In genomic region chr4:150534818-150535217, GRCh38 we compare ENCODE assay signal across 30 cellular contexts. TPM values are rescaled to one million over a fixed set of nuclear protein-coding genes. Genes with fewer than 3 reads are reported as not detected.
DNase-seq lines count a peak whose midpoint lies in the region; ATAC-seq, FAIRE-seq and TF ChIP-seq lines count a peak whose summit lies in the region.
"Had no signal": no experiment of that assay in that cellular context is flagged by ENCODE, and none has a peak within 500 bp of the region (broad histone marks: within the 10 kb centered on the region; RNA-seq: fewer than 3 reads in every experiment).

No MANE protein-coding gene starts in this region.

- H3K4me3 ChIP-seq in K562 (no peak overlapping the region), H1 (ENCODE audit: extremely low read depth in 1 of 4, insufficient read depth in 2 of 4, low read depth in 3 of 4, low read length in 4 of 4) (no peak overlapping the region), esophagus muscularis mucosa (no peak overlapping the region)
- H3K4me3 ChIP-seq: A549, BLaER1, GM12878 had no signal

- no peak overlapping the region for H3K23ac ChIP-seq in H1 (ENCODE audit: insufficient read length)

- in situ Hi-C loops in K562 (cut with MboI), result no loop called here

- no peaks in the 10 kb centered on the region for H3K27me3 Mint-ChIP-seq in activated naive CD4-positive, alpha-beta T cell treated with anti-CD3 and anti-CD28 coated beads, Interleukin-2, amount 50 U/mL, for 24 hours
- no peaks in the 10 kb centered on the region for H3K27me3 Mint-ChIP-seq in nephron progenitor cell (ENCODE audit: low read depth, poor library complexity)
- H3K27me3 Mint-ChIP-seq: CD4-positive, alpha-beta memory T cell; CD4-positive, CD25-positive, alpha-beta regulatory T cell; CD8-positive, alpha-beta memory T cell had no signal

- no peak overlapping the region for H3K9ac ChIP-seq in K562 (ENCODE audit: insufficient read depth in 1 of 2, low read depth in 2 of 2, low read length in 2 of 2)
- H3K9ac ChIP-seq in H1 (replicated peaks in 1 of 4; ENCODE audit: extremely low read depth in 1 of 4, low read depth in 3 of 4, low read length in 3 of 4), result no peak overlapping the region
- H3K9ac ChIP-seq: BLaER1 had no signal

- no peak overlapping the region for H3K4me3 Mint-ChIP-seq in activated naive CD4-positive, alpha-beta T cell treated with anti-CD3 and anti-CD28 coated beads, Interleukin-2, amount 50 U/mL, for 24 hours
- H3K4me3 Mint-ChIP-seq in nephron progenitor cell, result no peak overlapping the region
- H3K4me3 Mint-ChIP-seq: CD14-positive monocyte; CD4-positive, alpha-beta memory T cell; CD4-positive, CD25-positive, alpha-beta regulatory T cell; CD8-positive, alpha-beta memory T cell had no signal

- no peaks in the 10 kb centered on the region for H3K79me1 ChIP-seq in H1 (ENCODE audit: low read depth, low read length)

- no peak for TF ChIP-seq POLR2A in K562 (conservative IDR thresholded peaks at IDR 0.05)
- no peak for TF ChIP-seq POLR2A in H1 (IDR thresholded peaks at IDR 0.05; ENCODE audit: control extremely low read depth in 1 of 2, low read depth in 2 of 2, low read length in 2 of 2)
- TF ChIP-seq POLR2A in esophagus muscularis mucosa (IDR thresholded peaks at IDR 0.05; ENCODE audit: low read depth), result no peak

- H3K4ac ChIP-seq in H1 (replicated peaks; ENCODE audit: insufficient read length, low read depth, low read length), result no peak overlapping the region

- no peak overlapping the region for H3K56ac ChIP-seq in H1 (replicated peaks; ENCODE audit: insufficient read length, low read depth, low read length)

- H3K79me2 ChIP-seq in K562 (ENCODE audit: control insufficient read depth, insufficient read depth, low read length), result no peaks in the 10 kb centered on the region
- H3K79me2 ChIP-seq in H1 (ENCODE audit: control insufficient read depth in 1 of 2, insufficient read depth in 2 of 2, low read length in 2 of 2), result no peaks in the 10 kb centered on the region

- no peak overlapping the region for H3K4me2 ChIP-seq in K562 (ENCODE audit: insufficient read depth, low read length)
- no peak overlapping the region for H3K4me2 ChIP-seq in H1 (ENCODE audit: insufficient read depth in 1 of 2, low read depth in 2 of 2, low read length in 2 of 2)
- H3K4me2 ChIP-seq: A549, BLaER1 had no signal

- no peaks in the 10 kb centered on the region for H3K27me3 ChIP-seq in K562 (ENCODE audit: control insufficient read depth in 2 of 2, insufficient read depth in 2 of 2, low read length in 2 of 2)
- H3K27me3 ChIP-seq in H1 (replicated peaks in 1 of 4; ENCODE audit: control insufficient read depth in 3 of 4, extremely low read depth in 1 of 4, insufficient read depth in 3 of 4, low read length in 3 of 4), result no peaks in the 10 kb centered on the region
- H3K27me3 ChIP-seq in esophagus muscularis mucosa, result no peaks in the 10 kb centered on the region
- H3K27me3 ChIP-seq: BE2C, BLaER1 had no signal

- H3K4me1 Mint-ChIP-seq in activated naive CD4-positive, alpha-beta T cell treated with anti-CD3 and anti-CD28 coated beads, Interleukin-2, amount 50 U/mL, for 24 hours, result no peaks in the 10 kb centered on the region
- H3K4me1 Mint-ChIP-seq in nephron progenitor cell, result no peaks in the 10 kb centered on the region
- H3K4me1 Mint-ChIP-seq: CD14-positive monocyte had no signal

- intact Hi-C loops in K562 (cut with micrococcal nuclease), result no loop called here
- intact Hi-C loops in esophagus muscularis mucosa (cut with DNase I), result no loop called here

- no peak overlapping the region for H2BK15ac ChIP-seq in H1 (ENCODE audit: low read length)

- CTCF ChIA-PET in K562 (lab: Yijun Ruan, JAX; ENCODE audit: low intra/inter-chr PET ratio) (no interaction called here), H1 (lab: Charles Lee; ENCODE audit: partially characterized antibody) (no interaction called here)

- H3K23me2 ChIP-seq in H1 (ENCODE audit: low read depth, low read length), result no peaks in the 10 kb centered on the region

- H4K20me1 ChIP-seq in K562 (replicated peaks; ENCODE audit: control insufficient read depth, insufficient read depth, low read length) (no peaks in the 10 kb centered on the region), H1 (replicated peaks in 1 of 2; ENCODE audit: control insufficient read depth in 1 of 2, insufficient read depth in 2 of 2, low read length in 2 of 2) (no peaks in the 10 kb centered on the region)
- H4K20me1 ChIP-seq: BLaER1 had no signal

- peaks cover 5% of the 10 kb centered on the region for H3K9me3 Mint-ChIP-seq in activated naive CD4-positive, alpha-beta T cell treated with anti-CD3 and anti-CD28 coated beads, Interleukin-2, amount 50 U/mL, for 24 hours
- no peaks in the 10 kb centered on the region for H3K9me3 Mint-ChIP-seq in activated naive CD4-positive, alpha-beta T cell treated with anti-CD3 and anti-CD28 coated beads, Interleukin-2, amount 50 U/mL, for 72 hours
- no peaks in the 10 kb centered on the region for H3K9me3 Mint-ChIP-seq in nephron progenitor cell
- H3K9me3 Mint-ChIP-seq: CD8-positive, alpha-beta memory T cell had no signal

- TF ChIP-seq EP300 in K562 (IDR thresholded peaks at IDR 0.05; ENCODE audit: low read length), result no peak
- no peak for TF ChIP-seq EP300 in H1 (IDR thresholded peaks at IDR 0.05; ENCODE audit: borderline replicate concordance in 1 of 2, low read depth in 2 of 2, low read length in 2 of 2)
- TF ChIP-seq EP300 in esophagus muscularis mucosa (IDR thresholded peaks at IDR 0.05), result no peak

- H2BK12ac ChIP-seq in H1 (ENCODE audit: low read depth, low read length), result no peak overlapping the region

- POLR2A ChIA-PET in K562 (lab: Yijun Ruan, JAX) (no interaction called here), H1 (lab: Charles Lee; ENCODE audit: partially characterized antibody) (no interaction called here)

- ATAC-seq in activated naive CD4-positive, alpha-beta T cell treated with anti-CD3 and anti-CD28 coated beads, Interleukin-2, amount 50 U/mL, for 72 hours, result no peak
- ATAC-seq in K562 (peak; percentile 40; the same call in 2 of the 3 replicates), HG02798 (IDR thresholded peaks at IDR 0.05; ENCODE audit: poor library complexity, unreplicated experiment) (no peak)
- ATAC-seq: A549, GM12878 had no signal

- H2BK120ac ChIP-seq in H1 (replicated peaks; ENCODE audit: low read depth, low read length), result no peak overlapping the region

- H3K9me3 ChIP-seq in K562 (replicated peaks; ENCODE audit: control insufficient read depth, insufficient read depth, low read depth, low read length), result no peaks in the 10 kb centered on the region
- H3K9me3 ChIP-seq in H1 (ENCODE audit: insufficient read depth in 2 of 2, low read depth in 1 of 2, low read length in 1 of 2), result no peaks in the 10 kb centered on the region
- H3K9me3 ChIP-seq in esophagus muscularis mucosa, result no peaks in the 10 kb centered on the region
- H3K9me3 ChIP-seq: A549, BE2C, BLaER1 had no signal

- no peak overlapping the region for H3K18ac ChIP-seq in H1 (ENCODE audit: extremely low read depth, low read length)

- H4K8ac ChIP-seq in H1 (ENCODE audit: extremely low read depth, insufficient read depth, low read length), result 0 out of 2 replicates have a peak overlapping the region, but pooled peaks have one; percentile 14

- no peak overlapping the region for H4K91ac ChIP-seq in H1 (replicated peaks; ENCODE audit: insufficient read length, low read length)

- H3K36me3 Mint-ChIP-seq in activated naive CD4-positive, alpha-beta T cell treated with anti-CD3 and anti-CD28 coated beads, Interleukin-2, amount 50 U/mL, for 24 hours, result peaks cover 14% of the 10 kb centered on the region
- H3K36me3 Mint-ChIP-seq in activated naive CD4-positive, alpha-beta T cell treated with anti-CD3 and anti-CD28 coated beads, Interleukin-2, amount 50 U/mL, for 72 hours, result peaks cover 0 to 4% of the 10 kb centered on the region in 2 donors
- no peaks in the 10 kb centered on the region for H3K36me3 Mint-ChIP-seq in nephron progenitor cell (ENCODE audit: low read depth)
- H3K36me3 Mint-ChIP-seq: CD14-positive monocyte had no signal

- H3K9me1 ChIP-seq in K562 (ENCODE audit: control insufficient read depth, insufficient read depth, low read length), result no peaks in the 10 kb centered on the region

- no peak overlapping the region for H2BK20ac ChIP-seq in H1 (ENCODE audit: low read length)

- TF ChIP-seq RAD21 in K562 (CRISPR knock-in tag; conservative IDR thresholded peaks at IDR 0.05 in 1 of 2, IDR thresholded peaks at IDR 0.05 in 1 of 2), result no peak
- TF ChIP-seq RAD21 in H1 (IDR thresholded peaks at IDR 0.05 in 1 of 2, conservative IDR thresholded peaks at IDR 0.05 in 1 of 2; ENCODE audit: low read depth in 2 of 2, low read length in 2 of 2), result no peak

- no peak overlapping the region for H2BK5ac ChIP-seq in H1 (ENCODE audit: low read depth, low read length)

- H2AFZ ChIP-seq in K562 (ENCODE audit: low read depth, low read length) (no peak overlapping the region), H1 (ENCODE audit: low read length) (no peak overlapping the region)

- no peak overlapping the region for H3K14ac ChIP-seq in H1 (ENCODE audit: insufficient read length)

- no peak for FAIRE-seq in K562 (lab: Jason Lieb, UNC)
- FAIRE-seq in H1 (lab: Jason Lieb, UNC), result no peak
- FAIRE-seq: A549, GM12878, GM12892, GM18507 had no signal

- H3K36me3 ChIP-seq in K562 (ENCODE audit: control insufficient read depth, insufficient read depth, low read length) (no peaks in the 10 kb centered on the region), H1 (ENCODE audit: control insufficient read depth in 2 of 4, insufficient read depth in 4 of 4, low read length in 3 of 4) (no peaks in the 10 kb centered on the region), esophagus muscularis mucosa (no peaks in the 10 kb centered on the region)
- H3K36me3 ChIP-seq: BLaER1 had no signal

- H2AK5ac ChIP-seq in H1 (ENCODE audit: low read depth, low read length), result no peak overlapping the region

- H3K27ac ChIP-seq in K562 (ENCODE audit: extremely low read depth, low read depth, low read length) (no peak overlapping the region), H1 (ENCODE audit: low read depth, low read length) (no peak overlapping the region), esophagus muscularis mucosa (replicated peaks in 1 of 4) (no peak overlapping the region)
- H3K27ac ChIP-seq: 22Rv1, A549, BLaER1 had no signal

- peak overlapping the region; percentile 68 for H3K27ac Mint-ChIP-seq in activated naive CD4-positive, alpha-beta T cell treated with anti-CD3 and anti-CD28 coated beads, Interleukin-2, amount 50 U/mL, for 24 hours
- no peak overlapping the region for H3K27ac Mint-ChIP-seq in activated naive CD4-positive, alpha-beta T cell treated with anti-CD3 and anti-CD28 coated beads, Interleukin-2, amount 50 U/mL, for 72 hours
- H3K27ac Mint-ChIP-seq in nephron progenitor cell, result peak overlapping the region; percentile 64
- H3K27ac Mint-ChIP-seq: CD14-positive monocyte; CD4-positive, CD25-positive, alpha-beta regulatory T cell; CD8-positive, alpha-beta memory T cell had no signal

- no peak for DNase-seq in activated naive CD4-positive, alpha-beta T cell treated with anti-CD3 and anti-CD28 coated beads, Interleukin-2, amount 50 U/mL, for 72 hours (ENCODE audit: low spot score in 2 of 2)
- DNase-seq in K562 (ENCODE audit: extremely low read depth in 1 of 4, low spot score in 3 of 4) (no peak), H1 (ENCODE audit: low read depth in 1 of 2, low spot score in 2 of 2) (no peak), nephron progenitor cell (no peak), esophagus muscularis mucosa (ENCODE audit: extremely low spot score) (no peak), GM10266 (ENCODE audit: extremely low spot score) (no peak)
- DNase-seq: BE2C; C1 segment of cervical spinal cord; CD4-positive, alpha-beta memory T cell; CD4-positive, CD25-positive, alpha-beta regulatory T cell; CD8-positive, alpha-beta memory T cell; COR-L47; DMS 273 treated with DMSO at 0.1 percent for 48 hours; DMS153; DMS53; DMS79; DND-41; EL; GF-D8 had no signal

- peaks cover 0 to 6% of the 10 kb centered on the region in 2 experiments; a peak in 1 of 5 replicates for H3K4me1 ChIP-seq in K562 (replicated peaks in 1 of 2; ENCODE audit: control insufficient read depth in 2 of 2, insufficient read depth in 2 of 2, low read length in 2 of 2)
- peaks cover 0 to 6% (median 0%) of the 10 kb centered on the region in 4 experiments; a peak in 1 of 7 replicates for H3K4me1 ChIP-seq in H1 (replicated peaks in 1 of 4; ENCODE audit: control insufficient read depth in 3 of 4, insufficient read depth in 4 of 4, low read length in 3 of 4)
- no peaks in the 10 kb centered on the region for H3K4me1 ChIP-seq in esophagus muscularis mucosa
- H3K4me1 ChIP-seq: A549, BLaER1 had no signal

- no TSS peak for BruUV-seq in K562 (replicated peaks; lab: Mats Ljungman, UMichigan)

- TF ChIP-seq CTCF in K562 (IDR thresholded peaks at IDR 0.05 in 2 of 3, conservative IDR thresholded peaks at IDR 0.05 in 1 of 3; ENCODE audit: insufficient read depth in 2 of 3, low read depth in 1 of 3, low read length in 3 of 3), result no peak
- TF ChIP-seq CTCF in H1 (IDR thresholded peaks at IDR 0.05; ENCODE audit: control extremely low read depth in 1 of 3, insufficient read depth in 1 of 3, low read depth in 1 of 3, low read length in 3 of 3), result no peak
- TF ChIP-seq CTCF in nephron progenitor cell (IDR thresholded peaks at IDR 0.05), result no peak
- no peak for TF ChIP-seq CTCF in esophagus muscularis mucosa (IDR thresholded peaks at IDR 0.05)
- no peak for TF ChIP-seq CTCF in GM10266 (IDR thresholded peaks at IDR 0.05; ENCODE audit: control insufficient read depth, insufficient read depth, low read depth, missing control alignments)

- H4K5ac ChIP-seq in H1 (ENCODE audit: insufficient read length, low read depth, low read length), result no peak overlapping the region

RNA-seq across cellular contexts. Expression of gene MAB21L2, which starts 47.1 kb away (rescaled TPM):
- not detected for total RNA-seq in activated naive CD4-positive, alpha-beta T cell treated with anti-CD3 and anti-CD28 coated beads, Interleukin-2, amount 50 U/mL, for 72 hours
- total RNA-seq in K562 (2011; cell fraction: chromatin; rRNA removed; ENCODE audit: low replicate concordance), result not detected in 2 replicates
- not detected in 2 replicates for total RNA-seq in K562 (2011; cell fraction: nucleolus; rRNA removed)
- total RNA-seq in K562 (2011; cell fraction: nucleoplasm; rRNA removed), result not detected in 2 replicates
- total RNA-seq in K562 (2014; rRNA removed) (not detected in 2 replicates), K562 (2014; rRNA removed; fragmentation: Illumina TruSeq; extraction: Trizol) (not detected in 2 replicates), K562 (2015; rRNA removed; fragmentation: Illumina TruSeq; extraction: Trizol) (not detected in 2 replicates), K562 (2021) (not detected in 2 replicates), esophagus muscularis mucosa (1 to 10 TPM in 1 of 4 donors, under 1 TPM in 2, not detected in 1; 0.32 to 1.7 (median 0.42) TPM)
- polyA plus RNA-seq in K562 (2011; rRNA removed) (not detected in 2 replicates), K562 (2014; fragmentation: Illumina TruSeq; extraction: Trizol) (not detected in 2 replicates), K562 (2014; fragmentation: Nextera tagmentation; extraction: Ambion mirVana) (not detected), K562 (2014; rRNA removed) (not detected in 2 replicates), H1 (2011; rRNA removed) (0.03 TPM in 2 replicates)
- polyA plus RNA-seq in K562 (2011; cell fraction: cytosol; rRNA removed), result not detected in 2 replicates
- polyA plus RNA-seq in K562 (2011; cell fraction: nucleus; rRNA removed), result not detected in 2 replicates
- polyA plus RNA-seq in K562 (2012), result 0.03 TPM in 1 of 2 replicates, not detected in the other
- polyA minus RNA-seq in K562 (2011; rRNA and poly(A)+ RNA removed), result not detected in 2 replicates
- polyA minus RNA-seq in K562 (2011; cell fraction: cytosol; rRNA and poly(A)+ RNA removed), result not detected in 2 replicates
- not detected in 2 replicates for polyA minus RNA-seq in K562 (2011; cell fraction: nucleus; rRNA and poly(A)+ RNA removed)
- 0.11 TPM in 1 of 2 replicates, not detected in the other for total RNA-seq in H1 (2021; fragmentation: NEBNext Ultra II Directional; extraction: Animal tissue kit (Norgen Biotek cat#: 25700))
- 0.08 TPM for polyA plus RNA-seq in H1 (2011; cell fraction: cytosol; rRNA removed)
- 0.06 TPM for polyA plus RNA-seq in H1 (2011; cell fraction: nucleus; rRNA removed)
- 0.07 to 0.17 TPM in 2 of 4 replicates, not detected in the others for polyA plus RNA-seq in H1 (2012, experiment 1 of 2)
- polyA plus RNA-seq in H1 (2012, experiment 2 of 2), result 0.07 TPM
- 0.02 TPM for polyA plus RNA-seq in H1 (2013, experiment 1 of 2)
- polyA plus RNA-seq in H1 (2013, experiment 2 of 2), result 0.02 TPM
- polyA minus RNA-seq in H1 (2011; rRNA and poly(A)+ RNA removed), result 0.09 TPM in 1 of 2 replicates, not detected in the other
- polyA minus RNA-seq in H1 (2011; cell fraction: cytosol; rRNA and poly(A)+ RNA removed), result not detected
- not detected for polyA minus RNA-seq in H1 (2011; cell fraction: nucleus; rRNA and poly(A)+ RNA removed)
- total RNA-seq: A172; CD4-positive, alpha-beta memory T cell; CD4-positive, CD25-positive, alpha-beta regulatory T cell; CD8-positive, alpha-beta memory T cell; G401; GM12878 had no signal
- polyA plus RNA-seq: A549; CD14-positive monocyte; CD8-positive, alpha-beta memory T cell had no signal

Comparison
In these comparisons a context has a peak if more than half of its experiments do, and no peak if none do; other contexts are left out.
1. H3K27ac Mint-ChIP-seq: peak in activated naive CD4-positive, alpha-beta T cell treated with anti-CD3 and anti-CD28 coated beads, Interleukin-2, amount 50 U/mL, for 24 hours (single experiment) and nephron progenitor cell (single experiment); none in activated naive CD4-positive, alpha-beta T cell treated with anti-CD3 and anti-CD28 coated beads, Interleukin-2, amount 50 U/mL, for 72 hours (0 of 2).